Comparison of ENCODE assay signal across 7 cellular contexts in the genomic region with DNA sequence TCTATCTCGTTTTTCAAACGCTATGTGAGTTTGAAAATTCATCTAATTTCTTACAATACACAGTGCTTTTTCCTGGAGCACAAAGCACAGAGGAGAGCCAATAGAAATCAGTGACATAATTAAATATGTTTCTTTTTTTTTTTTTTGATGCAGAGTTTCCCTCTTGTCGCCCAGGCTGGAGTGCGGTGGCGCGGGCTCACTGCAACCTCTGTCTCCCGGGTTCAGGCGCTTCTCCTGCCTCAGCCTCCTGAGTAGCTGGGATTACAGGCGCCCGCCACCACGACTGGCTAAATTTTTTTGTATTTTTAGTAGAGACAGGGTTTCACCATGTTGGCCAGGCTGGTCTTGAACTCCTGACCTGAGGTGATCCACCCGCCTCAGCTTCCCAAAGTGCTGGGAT. TPM values are rescaled to one million over a fixed set of nuclear protein-coding genes. Genes with fewer than 3 reads are reported as not detected.
"Had no signal": no experiment of that assay in that cellular context is flagged by ENCODE, and none has a peak within 500 bp of the region (broad histone marks: within the 10 kb centered on the region; RNA-seq: fewer than 3 reads in every experiment).

No MANE protein-coding gene starts in this region.

RNA-seq across cellular contexts. Expression of a gene that starts 32.4 kb away (rescaled TPM):
- total RNA-seq: activated B cell treated with CpG ODN at 0.5 μM for 24 hours; activated CD4-positive, alpha-beta memory T cell treated with anti-CD3 and anti-CD28 coated beads for 36 hours; astrocyte; body of pancreas; RPMI7951; SJCRH30; T-helper 17 cell had no signal
